In the genomic region with DNA sequence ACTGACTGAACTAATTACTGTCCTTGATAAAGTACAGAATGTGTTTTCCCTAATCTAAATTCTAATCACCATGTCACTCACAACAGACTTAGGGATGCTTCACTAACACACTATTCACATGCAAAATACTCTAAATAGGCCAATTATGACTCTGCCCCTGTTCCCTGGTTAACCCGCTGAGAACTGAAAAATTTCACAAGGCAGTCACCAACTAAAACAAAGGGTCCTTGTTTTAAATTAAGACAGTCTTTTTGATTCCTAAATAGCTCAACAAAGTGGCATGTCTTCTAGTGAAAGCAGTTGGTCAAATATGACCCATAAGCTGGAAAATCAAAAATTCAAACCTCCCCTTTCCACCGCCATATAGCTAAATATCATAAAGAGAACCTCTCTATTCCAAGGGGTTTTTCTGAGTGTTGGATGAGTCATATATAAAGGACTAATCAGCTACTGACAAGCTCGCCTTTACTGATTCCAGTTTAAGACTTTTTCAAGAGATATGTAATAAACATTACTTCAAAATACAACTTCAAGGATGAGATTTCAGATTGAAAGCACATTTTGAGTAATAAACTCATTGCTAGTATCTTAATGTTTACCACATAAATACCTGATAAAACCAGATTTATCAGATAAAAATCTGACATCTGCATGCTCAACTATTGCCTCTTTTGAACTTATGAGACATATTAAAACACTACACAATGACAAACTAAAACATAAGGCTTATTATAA, we compare ENCODE assay signal across 12 cellular contexts.
A peak's percentile ranks its signal among the peaks of the same experiment; 100 is the strongest.
DNase-seq lines count a peak whose midpoint lies in the region; ATAC-seq, FAIRE-seq and TF ChIP-seq lines count a peak whose summit lies in the region.
"Had no signal": no experiment of that assay in that cellular context is flagged by ENCODE, and none has a peak within 500 bp of the region (broad histone marks: within the 10 kb centered on the region; RNA-seq: fewer than 3 reads in every experiment).

No MANE protein-coding gene starts in this region.

- H3K36me3 Mint-ChIP-seq in activated T-helper 2 cell treated with anti-CD3 and anti-CD28 coated beads, Interferon-gamma antibody, Interleukin-2, Interleukin-4, amounts not matched to agents 10 μg/mL and 5 μg/mL and 100 μg/mL, durations not matched to agents 14 hours and 24 hours and 36 hours (ENCODE audit: low read depth) = no peaks in the 10 kb centered on the region
- peaks cover 6% of the 10 kb centered on the region for H3K36me3 Mint-ChIP-seq in Caco-2 (ENCODE audit: insufficient read depth, unreplicated experiment)
- H3K36me3 Mint-ChIP-seq: CD8-positive, alpha-beta memory T cell; natural killer cell treated with Interleukin-12 subunit alpha and Interleukin-12 subunit beta and Interleukin-15 and Interleukin-18, amount 100 ng/mL, for 72 hours had no signal

- no peak overlapping the region for H4K5ac ChIP-seq in H1 (ENCODE audit: insufficient read length, low read depth, low read length)

- H4K8ac ChIP-seq in H1 (ENCODE audit: extremely low read depth, insufficient read depth, low read length) = no peak overlapping the region

- no peak overlapping the region for H3K56ac ChIP-seq in H1 (replicated peaks; ENCODE audit: insufficient read length, low read depth, low read length)

- DNase-seq in H1 (ENCODE audit: low read depth in 1 of 2, low spot score in 2 of 2) = no peak
- DNase-seq in smooth muscle cell (lab: John Stamatoyannopoulos, UW; ENCODE audit: unreplicated experiment) = no peak
- DNase-seq in activated T-helper 2 cell treated with anti-CD3 and anti-CD28 coated beads, Interferon-gamma antibody, Interleukin-2, Interleukin-4, amounts not matched to agents 10 μg/mL and 5 μg/mL and 100 μg/mL, durations not matched to agents 14 hours and 24 hours and 36 hours (ENCODE audit: low spot score) = no peak
- no peak for DNase-seq in Caco-2
- no peak for DNase-seq in kidney tubule cell (ENCODE audit: low spot score)
- DNase-seq in NCI-H2029 (lab: John Stamatoyannopoulos, UW) = no peak
- DNase-seq: activated T-cell treated with anti-CD3 and anti-CD28 coated beads for 4 hours; CD8-positive, alpha-beta memory T cell had no signal

- no peak for TF ChIP-seq POLR2A in H1 (IDR thresholded peaks at IDR 0.05; ENCODE audit: control extremely low read depth in 1 of 2, low read depth in 2 of 2, low read length in 2 of 2)

- no peak overlapping the region for H3K23ac ChIP-seq in H1 (ENCODE audit: insufficient read length)

- no peak for TF ChIP-seq RAD21 in H1 (IDR thresholded peaks at IDR 0.05 in 1 of 2, conservative IDR thresholded peaks at IDR 0.05 in 1 of 2; ENCODE audit: low read depth in 2 of 2, low read length in 2 of 2)

- H3K9me3 ChIP-seq in H1 (ENCODE audit: insufficient read depth in 2 of 2, low read depth in 1 of 2, low read length in 1 of 2) (no peaks in the 10 kb centered on the region), smooth muscle cell (replicated peaks; ENCODE audit: low read depth) (no peaks in the 10 kb centered on the region), Caco-2 (no peaks in the 10 kb centered on the region)

- no peak overlapping the region for H3K4me3 Mint-ChIP-seq in activated T-helper 2 cell treated with anti-CD3 and anti-CD28 coated beads, Interferon-gamma antibody, Interleukin-2, Interleukin-4, amounts not matched to agents 10 μg/mL and 5 μg/mL and 100 μg/mL, durations not matched to agents 14 hours and 24 hours and 36 hours (ENCODE audit: low read depth)
- H3K4me3 Mint-ChIP-seq in Caco-2 (ENCODE audit: unreplicated experiment) = no peak overlapping the region
- H3K4me3 Mint-ChIP-seq: CD8-positive, alpha-beta memory T cell; natural killer cell treated with Interleukin-12 subunit alpha and Interleukin-12 subunit beta and Interleukin-15 and Interleukin-18, amount 100 ng/mL, for 72 hours had no signal

- no peak overlapping the region for H3K18ac ChIP-seq in H1 (ENCODE audit: extremely low read depth, low read length)

- 8% methylated on average over 3 of the region's 3 CpGs; no CpG with 5 or more reads in 1 of the 2 experiments for WGBS in H1 (ENCODE audit: extremely low coverage in 1 of 2, insufficient coverage in 1 of 2, insufficient read length in 1 of 2, insufficient replicate concordance in 2 of 2, low coverage in 1 of 2, low lambda C conversion rate in 2 of 2, missing lambda C conversion rate in 1 of 2), 2 experiments
- whole genome bisulfite sequencing in smooth muscle cell (ENCODE audit: low lambda C conversion rate) = 41% methylated on average over 3 of the region's 3 CpGs

- H4K91ac ChIP-seq in H1 (replicated peaks; ENCODE audit: insufficient read length, low read length) = no peak overlapping the region

- H2AFZ ChIP-seq in H1 (ENCODE audit: low read length) (no peak overlapping the region), smooth muscle cell (ENCODE audit: low read depth) (no peak overlapping the region)

- H3K27ac ChIP-seq in H1 (ENCODE audit: low read depth, low read length) (no peak overlapping the region), smooth muscle cell (ENCODE audit: low read depth) (no peak overlapping the region)
- H3K27ac ChIP-seq: epithelial cell of prostate had no signal

- H3K9ac ChIP-seq in H1 (replicated peaks in 1 of 4; ENCODE audit: extremely low read depth in 1 of 4, low read depth in 3 of 4, low read length in 3 of 4) = no peak overlapping the region
- no peak overlapping the region for H3K9ac ChIP-seq in smooth muscle cell (ENCODE audit: low read depth)

- H3K14ac ChIP-seq in H1 (ENCODE audit: insufficient read length) = no peak overlapping the region

- no peak overlapping the region for H2AK5ac ChIP-seq in H1 (ENCODE audit: low read depth, low read length)

- FAIRE-seq in H1 (lab: Jason Lieb, UNC) = peak; percentile 57

- no peak overlapping the region for H2BK120ac ChIP-seq in H1 (replicated peaks; ENCODE audit: low read depth, low read length)

- peak overlapping the region; percentile 30 to 34; a peak in 3 of 4 replicates for H3K4me2 ChIP-seq in H1 (ENCODE audit: insufficient read depth in 1 of 2, low read depth in 2 of 2, low read length in 2 of 2)
- H3K4me2 ChIP-seq in smooth muscle cell = peak overlapping the region; percentile 20

- peaks cover 0 to 35% of the 10 kb centered on the region in 2 experiments; a peak in 2 of 4 replicates for H3K79me2 ChIP-seq in H1 (ENCODE audit: control insufficient read depth in 1 of 2, insufficient read depth in 2 of 2, low read length in 2 of 2)
- H3K79me2 ChIP-seq in smooth muscle cell (ENCODE audit: low read depth) = peaks cover 78% of the 10 kb centered on the region

- H2BK5ac ChIP-seq in H1 (ENCODE audit: low read depth, low read length) = no peak overlapping the region

- no TSS peak for BruUV-seq in Caco-2 (replicated peaks; lab: Mats Ljungman, UMichigan)

- H3K36me3 ChIP-seq in H1 (ENCODE audit: control insufficient read depth in 2 of 4, insufficient read depth in 4 of 4, low read length in 3 of 4) (no peaks in the 10 kb centered on the region), smooth muscle cell (ENCODE audit: low read depth) (no peaks in the 10 kb centered on the region), Caco-2 (ENCODE audit: control insufficient read depth, insufficient read depth, low read length) (no peaks in the 10 kb centered on the region)

- peaks cover 10% of the 10 kb centered on the region for H3K4me1 Mint-ChIP-seq in activated T-helper 2 cell treated with anti-CD3 and anti-CD28 coated beads, Interferon-gamma antibody, Interleukin-2, Interleukin-4, amounts not matched to agents 10 μg/mL and 5 μg/mL and 100 μg/mL, durations not matched to agents 14 hours and 24 hours and 36 hours (ENCODE audit: low read depth)
- no peaks in the 10 kb centered on the region for H3K4me1 Mint-ChIP-seq in Caco-2 (ENCODE audit: low read depth, unreplicated experiment)
- H3K4me1 Mint-ChIP-seq: CD8-positive, alpha-beta memory T cell had no signal

- H2BK15ac ChIP-seq in H1 (ENCODE audit: low read length) = no peak overlapping the region

- H4K20me1 ChIP-seq in H1 (replicated peaks in 1 of 2; ENCODE audit: control insufficient read depth in 1 of 2, insufficient read depth in 2 of 2, low read length in 2 of 2) (peaks cover 0 to 2% of the 10 kb centered on the region in 2 experiments), smooth muscle cell (ENCODE audit: low read depth) (peaks cover 62% of the 10 kb centered on the region)

- H3K4me1 ChIP-seq in H1 (replicated peaks in 1 of 4; ENCODE audit: control insufficient read depth in 3 of 4, insufficient read depth in 4 of 4, low read length in 3 of 4) (peaks cover 7 to 39% (median 27%) of the 10 kb centered on the region in 4 experiments), smooth muscle cell (ENCODE audit: low read depth) (peaks cover 48% of the 10 kb centered on the region), Caco-2 (no peaks in the 10 kb centered on the region)

- TF ChIP-seq EP300 in H1 (IDR thresholded peaks at IDR 0.05; ENCODE audit: borderline replicate concordance in 1 of 2, low read depth in 2 of 2, low read length in 2 of 2) = peak in 1 of 2 experiments; percentile 34; a peak in 1 of 3 replicates

- TF ChIP-seq CTCF in H1 (IDR thresholded peaks at IDR 0.05; ENCODE audit: control extremely low read depth in 1 of 3, insufficient read depth in 1 of 3, low read depth in 1 of 3, low read length in 3 of 3) (no peak), smooth muscle cell (IDR thresholded peaks at IDR 0.05; ENCODE audit: borderline replicate concordance, insufficient read depth, poor library complexity, severe bottlenecking) (no peak), Caco-2 (IDR thresholded peaks at IDR 0.05; ENCODE audit: insufficient read depth in 1 of 2, low read depth in 1 of 2, low read length in 1 of 2, severe bottlenecking in 1 of 2, unreplicated experiment in 1 of 2) (no peak)

- H3K4ac ChIP-seq in H1 (replicated peaks; ENCODE audit: insufficient read length, low read depth, low read length) = no peak overlapping the region

- H3F3A ChIP-seq in smooth muscle cell (ENCODE audit: low read depth) = peaks cover 5% of the 10 kb centered on the region

- no peak overlapping the region for H3K27ac Mint-ChIP-seq in activated T-helper 2 cell treated with anti-CD3 and anti-CD28 coated beads, Interferon-gamma antibody, Interleukin-2, Interleukin-4, amounts not matched to agents 10 μg/mL and 5 μg/mL and 100 μg/mL, durations not matched to agents 14 hours and 24 hours and 36 hours
- no peak overlapping the region for H3K27ac Mint-ChIP-seq in Caco-2 (ENCODE audit: unreplicated experiment)
- H3K27ac Mint-ChIP-seq: CD8-positive, alpha-beta memory T cell; natural killer cell treated with Interleukin-12 subunit alpha and Interleukin-12 subunit beta and Interleukin-15 and Interleukin-18, amount 100 ng/mL, for 72 hours had no signal

- POLR2A ChIA-PET in H1 (lab: Charles Lee; ENCODE audit: partially characterized antibody) = no interaction called here
- POLR2A ChIA-PET in Caco-2 (lab: Charles Lee) = no interaction called here

- H3K79me1 ChIP-seq in H1 (ENCODE audit: low read depth, low read length) = no peaks in the 10 kb centered on the region; the same call in 1 of the 2 replicates

- H3K27me3 Mint-ChIP-seq in activated T-helper 2 cell treated with anti-CD3 and anti-CD28 coated beads, Interferon-gamma antibody, Interleukin-2, Interleukin-4, amounts not matched to agents 10 μg/mL and 5 μg/mL and 100 μg/mL, durations not matched to agents 14 hours and 24 hours and 36 hours (ENCODE audit: low read depth) = peaks cover 4% of the 10 kb centered on the region
- no peaks in the 10 kb centered on the region for H3K27me3 Mint-ChIP-seq in Caco-2 (ENCODE audit: insufficient read depth, unreplicated experiment)
- H3K27me3 Mint-ChIP-seq: CD8-positive, alpha-beta memory T cell had no signal

- intact Hi-C loops in activated T-helper 2 cell treated with anti-CD3 and anti-CD28 coated beads, Interferon-gamma antibody, Interleukin-2, Interleukin-4, amounts not matched to agents 10 μg/mL and 5 μg/mL and 100 μg/mL, durations not matched to agents 14 hours and 24 hours and 36 hours (cut with micrococcal nuclease) = loop anchor here (1.0 kb wide), 1 partner anchor 103 kb away; no protein-coding TSS in a partner anchor
- intact Hi-C loops in Caco-2 (cut with micrococcal nuclease; ENCODE audit: unreplicated experiment) = no loop called here

- H3K23me2 ChIP-seq in H1 (ENCODE audit: low read depth, low read length) = no peaks in the 10 kb centered on the region

- H3K9me3 Mint-ChIP-seq in activated T-helper 2 cell treated with anti-CD3 and anti-CD28 coated beads, Interferon-gamma antibody, Interleukin-2, Interleukin-4, amounts not matched to agents 10 μg/mL and 5 μg/mL and 100 μg/mL, durations not matched to agents 14 hours and 24 hours and 36 hours = no peaks in the 10 kb centered on the region
- H3K9me3 Mint-ChIP-seq in Caco-2 (ENCODE audit: unreplicated experiment) = no peaks in the 10 kb centered on the region
- H3K9me3 Mint-ChIP-seq: natural killer cell treated with Interleukin-12 subunit alpha and Interleukin-12 subunit beta and Interleukin-15 and Interleukin-18, amount 100 ng/mL, for 72 hours had no signal

- H3K4me3 ChIP-seq in H1 (ENCODE audit: extremely low read depth in 1 of 4, insufficient read depth in 2 of 4, low read depth in 3 of 4, low read length in 4 of 4) (peak overlapping the region in 1 of 4 experiments; percentile 41; a peak in 2 of 8 replicates), smooth muscle cell (no peak overlapping the region), Caco-2 (ENCODE audit: low read depth, low read length) (no peak overlapping the region)

- ATAC-seq in GM19351 (IDR thresholded peaks at IDR 0.05; ENCODE audit: unreplicated experiment) (peak; percentile 84), HG03439 (IDR thresholded peaks at IDR 0.05; ENCODE audit: unreplicated experiment) (peak; percentile 56)
- ATAC-seq: natural killer cell treated with Interleukin-12 subunit alpha and Interleukin-12 subunit beta and Interleukin-15 and Interleukin-18, amount 100 ng/mL, for 72 hours had no signal

- H2BK20ac ChIP-seq in H1 (ENCODE audit: low read length) = no peak overlapping the region

- CTCF ChIA-PET in H1 (lab: Charles Lee; ENCODE audit: partially characterized antibody) = interaction anchor here (2.2 to 4.6 kb wide), 2 partner anchors 9 to 118 kb away, joined by 5 to 28 read pairs; no protein-coding TSS in a partner anchor
- CTCF ChIA-PET in Caco-2 (lab: Charles Lee) = no interaction called here

- no peak overlapping the region for H2BK12ac ChIP-seq in H1 (ENCODE audit: low read depth, low read length)

- H3K27me3 ChIP-seq in H1 (replicated peaks in 1 of 4; ENCODE audit: control insufficient read depth in 3 of 4, extremely low read depth in 1 of 4, insufficient read depth in 3 of 4, low read length in 3 of 4) (no peaks in the 10 kb centered on the region), smooth muscle cell (ENCODE audit: low read depth) (no peaks in the 10 kb centered on the region), Caco-2 (replicated peaks; ENCODE audit: control insufficient read depth, insufficient read depth, low read length) (no peaks in the 10 kb centered on the region)
